In the genomic region with DNA sequence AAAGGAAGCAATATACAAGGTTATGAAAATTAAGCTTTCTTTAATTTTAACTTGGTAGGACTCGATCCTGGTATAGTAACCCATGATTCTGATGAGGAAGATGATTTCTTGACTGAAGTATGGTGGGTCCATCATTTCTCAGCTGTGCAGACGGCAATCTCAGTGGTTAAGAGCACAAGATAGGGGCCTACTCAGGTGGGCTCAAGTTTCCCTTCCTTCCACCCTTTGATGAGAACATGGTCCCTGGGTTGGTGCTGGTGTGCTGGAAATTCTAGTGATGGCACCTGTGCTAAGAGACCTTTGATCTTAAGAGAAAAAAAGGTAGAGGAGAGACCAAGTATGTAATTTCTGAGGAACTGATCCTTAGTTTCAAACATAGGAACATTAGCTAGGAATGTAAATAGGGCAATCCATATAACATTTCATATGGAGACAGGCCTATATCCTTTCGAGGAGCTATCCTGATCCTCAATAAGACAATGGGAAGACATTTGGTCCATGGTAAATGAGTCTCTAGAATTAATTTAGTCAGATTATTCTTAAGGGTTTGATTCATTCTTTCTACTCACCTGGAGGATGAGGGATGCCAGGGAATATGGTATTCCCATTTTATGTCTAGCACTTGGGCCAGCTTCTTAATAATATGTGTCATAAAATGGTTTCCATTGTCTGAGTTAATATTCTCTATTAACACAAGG, we compare ENCODE assay signal across 27 cellular contexts.
"Had no signal": no experiment of that assay in that cellular context is flagged by ENCODE, and none has a peak within 500 bp of the region (broad histone marks: within the 10 kb centered on the region; RNA-seq: fewer than 3 reads in every experiment).

No MANE protein-coding gene starts in this region.

- H3K27ac Mint-ChIP-seq: activated CD8-positive, alpha-beta T cell treated with anti-CD3 and anti-CD28 coated beads, Interleukin-2, amount 10 ng/mL, durations not matched to agents 7 days and 5 days; activated naive CD8-positive, alpha-beta T cell treated with anti-CD3 and anti-CD28 coated beads, Interleukin-2, amount 10 ng/mL, durations not matched to agents 7 days and 5 days; IgD-negative memory B cell; T-helper 2 cell treated with Interferon-gamma antibody and Interleukin-4, amounts not matched to agents 5 μg/mL and 100 μg/mL, for 36 hours had no signal

- DNase-seq: activated CD4-positive, alpha-beta T cell treated with anti-CD3 and anti-CD28 coated beads for 48 hours; activated CD4-positive, alpha-beta T cell treated with anti-CD3 and anti-CD28 coated beads, Interleukin-2, amount 50 U/mL, for 4 hours; activated CD4-positive, CD25-positive, alpha-beta regulatory T cell treated with anti-CD3 and anti-CD28 coated beads, Interleukin-2, amount 50 U/mL, for 72 hours; activated CD8-positive, alpha-beta memory T cell treated with anti-CD3 and anti-CD28 coated beads, Interleukin-2, amount 50 U/mL, for 48 hours; activated CD8-positive, alpha-beta T cell treated with anti-CD3 and anti-CD28 coated beads, Interleukin-2, amount 10 ng/mL, durations not matched to agents 7 days and 5 days; activated naive CD4-positive, alpha-beta T cell treated with anti-CD3 and anti-CD28 coated beads, Interleukin-2, amount 50 U/mL, for 16 hours; activated naive CD8-positive, alpha-beta T cell treated with anti-CD3 and anti-CD28 coated beads, Interleukin-2, amount 10 ng/mL, durations not matched to agents 7 days and 5 days; activated T-cell treated with anti-CD3 and anti-CD28 coated beads, Interleukin-2, amount 50 U/mL, for 1 hour; adrenal gland; anterior cingulate cortex; KG1; NCI-H1092; NCI-H1417; NCI-H1694; NCI-H2029; NCI-H2107; NCI-H2171 treated with DMSO at 0.1 percent for 48 hours; NCI-H345; NCI-H510A; NCI-H526 treated with DMSO at 0.1 percent for 48 hours; NK-92 treated with Interleukin-12 subunit alpha and Interleukin-12 subunit beta, amount 100 ng/mL, for 24 hours; SHP77; SW 1271 had no signal

- H3K4me1 Mint-ChIP-seq: activated naive CD8-positive, alpha-beta T cell treated with anti-CD3 and anti-CD28 coated beads, Interleukin-2, amount 10 ng/mL, durations not matched to agents 7 days and 5 days; IgD-negative memory B cell had no signal

- H3K27ac ChIP-seq: adrenal gland, SJSA1 had no signal

- H3K9me3 ChIP-seq: adrenal gland had no signal

- H3K4me3 ChIP-seq: adrenal gland, SJSA1 had no signal

- H3K36me3 Mint-ChIP-seq: activated naive CD8-positive, alpha-beta T cell treated with anti-CD3 and anti-CD28 coated beads, Interleukin-2, amount 10 ng/mL, durations not matched to agents 7 days and 5 days; IgD-negative memory B cell had no signal

- H3K27me3 Mint-ChIP-seq: activated naive CD8-positive, alpha-beta T cell treated with anti-CD3 and anti-CD28 coated beads, Interleukin-2, amount 10 ng/mL, durations not matched to agents 7 days and 5 days; IgD-negative memory B cell had no signal

- H3K27me3 ChIP-seq: adrenal gland, SJSA1 had no signal

- H3K4me3 Mint-ChIP-seq: activated CD8-positive, alpha-beta T cell treated with anti-CD3 and anti-CD28 coated beads, Interleukin-2, amount 10 ng/mL, durations not matched to agents 7 days and 5 days; activated naive CD8-positive, alpha-beta T cell treated with anti-CD3 and anti-CD28 coated beads, Interleukin-2, amount 10 ng/mL, durations not matched to agents 7 days and 5 days; IgD-negative memory B cell; T-helper 2 cell treated with Interferon-gamma antibody and Interleukin-4, amounts not matched to agents 5 μg/mL and 100 μg/mL, for 36 hours had no signal

- H3K36me3 ChIP-seq: adrenal gland, SJSA1 had no signal

- FAIRE-seq: RCC 7860 had no signal

- H3K4me1 ChIP-seq: adrenal gland had no signal
